In genomic region chr20:10855031-10855430, GRCh38 we compare ENCODE assay signal across 22 cellular contexts.
DNase-seq lines count a peak whose midpoint lies in the region; ATAC-seq, FAIRE-seq and TF ChIP-seq lines count a peak whose summit lies in the region.
"Had no signal": no experiment of that assay in that cellular context is flagged by ENCODE, and none has a peak within 500 bp of the region (broad histone marks: within the 10 kb centered on the region; RNA-seq: fewer than 3 reads in every experiment).

No MANE protein-coding gene starts in this region.

- H3K9me3 ChIP-seq in right cardiac atrium (ENCODE audit: control insufficient read depth, low read length), result no peaks in the 10 kb centered on the region
- H3K9me3 ChIP-seq: BLaER1 had no signal

- TF ChIP-seq CTCF in bronchial epithelial cell (IDR thresholded peaks at IDR 0.05; ENCODE audit: insufficient read depth, low read length, severe bottlenecking), result no peak

- ATAC-seq in left ventricle myocardium superior, result peak; percentile 25
- no peak for ATAC-seq in right cardiac atrium
- ATAC-seq in GM21825 (IDR thresholded peaks at IDR 0.05; ENCODE audit: unreplicated experiment), result no peak
- ATAC-seq in GM21423 (IDR thresholded peaks at IDR 0.05; ENCODE audit: unreplicated experiment), result no peak
- ATAC-seq: CD8-positive, alpha-beta T cell had no signal

- FAIRE-seq in bronchial epithelial cell (lab: Jason Lieb, UNC), result no peak
- FAIRE-seq: D721Med, GM12892, H1 had no signal

- H3K4me3 ChIP-seq in right cardiac atrium (ENCODE audit: low read length) (no peak overlapping the region), bronchial epithelial cell (ENCODE audit: low read depth, low read length) (no peak overlapping the region)
- H3K4me3 ChIP-seq: BLaER1 had no signal

- H3K27ac ChIP-seq in right cardiac atrium (ENCODE audit: low read length), result no peak overlapping the region
- H3K27ac ChIP-seq: BLaER1 had no signal

- intact Hi-C loops in left ventricle myocardium superior (cut with micrococcal nuclease) (no loop called here), right cardiac atrium (cut with DNase I) (no loop called here)

- DNase-seq in left ventricle myocardium superior (no peak), right cardiac atrium (no peak), bronchial epithelial cell (ENCODE audit: low read depth) (peak; percentile 31), iris pigment epithelial cell (ENCODE audit: low read depth) (peak; percentile 15), NCI-H2081 treated with DMSO at 0.1 percent for 48 hours (lab: John Stamatoyannopoulos, UW) (no peak), SW480 (ENCODE audit: low spot score) (no peak)
- DNase-seq: 8988T; CD8-positive, alpha-beta T cell; DMS79 treated with DMSO at 0.1 percent for 48 hours; GDM1; Kasumi-1; NCI-H1105; NCI-H187; NCI-H69; NK-92 treated with Interleukin-12 subunit alpha and Interleukin-12 subunit beta, amount 100 ng/mL, for 24 hours; SHP77 treated with DMSO at 0.1 percent for 48 hours had no signal

- H3K27me3 ChIP-seq in right cardiac atrium (ENCODE audit: control insufficient read depth, insufficient read depth) (no peaks in the 10 kb centered on the region), bronchial epithelial cell (ENCODE audit: control insufficient read depth, insufficient read depth, low read length) (no peaks in the 10 kb centered on the region)
- H3K27me3 ChIP-seq: BLaER1 had no signal

- H3K4me1 ChIP-seq in right cardiac atrium (ENCODE audit: control insufficient read depth, insufficient read depth, low read length), result peaks cover 3% of the 10 kb centered on the region
- H3K4me1 ChIP-seq: BLaER1 had no signal

- H3K36me3 ChIP-seq in bronchial epithelial cell (ENCODE audit: control insufficient read depth, insufficient read depth, low read length), result no peaks in the 10 kb centered on the region
- H3K36me3 ChIP-seq: BLaER1 had no signal

Comparison
In these comparisons a context has a peak if more than half of its experiments do, and no peak if none do; other contexts are left out.
1. DNase-seq: peak in bronchial epithelial cell (single experiment) and iris pigment epithelial cell (single experiment); none in left ventricle myocardium superior (single experiment), right cardiac atrium (0 of 3), NCI-H2081 treated with DMSO at 0.1 percent for 48 hours (single experiment) and SW480 (single experiment).